ENCODE assay signal across 1 cellular context in the genomic region with DNA sequence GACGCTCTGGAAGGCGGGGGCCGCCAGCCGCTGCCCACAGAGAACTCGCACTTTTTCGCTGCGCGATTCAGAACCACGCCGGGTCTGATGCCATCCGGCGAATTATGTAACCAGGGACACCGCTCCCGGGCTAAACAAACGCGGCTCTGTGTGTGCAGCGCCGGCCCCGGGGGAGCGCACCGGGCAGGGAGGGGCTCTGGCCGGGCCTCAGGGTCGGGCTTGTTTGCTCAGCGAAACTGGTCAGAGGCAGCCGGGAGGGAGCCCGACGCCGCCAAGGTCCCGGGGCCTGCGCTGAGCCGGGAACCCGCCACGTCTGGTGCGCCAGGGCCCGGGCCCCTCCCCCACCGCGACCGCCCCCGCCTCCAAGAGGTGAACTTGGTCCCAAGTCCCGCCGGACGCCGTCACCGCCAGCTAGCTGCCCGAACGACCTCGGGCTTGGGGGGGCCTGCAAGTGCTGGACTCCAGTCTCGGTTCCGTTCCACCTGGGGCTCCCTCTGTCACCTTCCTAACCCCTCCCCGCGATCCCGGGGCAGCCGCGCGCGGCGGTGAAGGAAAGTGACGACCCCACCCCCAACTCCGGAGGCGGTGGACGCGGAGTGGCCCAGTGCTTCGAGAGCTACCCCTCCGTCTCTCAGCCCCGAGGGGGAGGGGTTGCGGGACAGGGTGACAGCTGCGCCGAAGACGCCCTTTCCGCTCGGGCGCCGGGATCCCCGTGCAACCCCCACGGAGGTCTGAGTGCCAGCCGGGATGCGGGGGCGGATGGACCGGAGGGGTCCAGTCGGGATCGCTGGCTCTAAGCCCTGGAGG.
TF ChIP-seq lines count a peak whose summit lies in the region.

No MANE protein-coding gene starts in this region.

TF ChIP-seq in HepG2, 621 proteins besides CTCF, POLR2A, EP300 and RAD21 (continued from another document and continues in another):
- TF ChIP-seq ZNF280D (CRISPR knock-in tag; IDR thresholded peaks at IDR 0.05) (peak; percentile 92), BRF2 (CRISPR knock-in tag; IDR thresholded peaks at IDR 0.05) (no peak), GPN1 (CRISPR knock-in tag; IDR thresholded peaks at IDR 0.05; ENCODE audit: borderline replicate concordance) (no peak), ZNF878 (CRISPR knock-in tag; IDR thresholded peaks at IDR 0.05) (no peak), RARG (CRISPR knock-in tag; IDR thresholded peaks at IDR 0.05; ENCODE audit: low read depth) (no peak), ZNF652 (CRISPR knock-in tag; IDR thresholded peaks at IDR 0.05; ENCODE audit: borderline replicate concordance, low read depth) (no peak), SMARCE1 (IDR thresholded peaks at IDR 0.05; ENCODE audit: borderline replicate concordance) (no peak), CCAR2 (optimal IDR thresholded peaks at IDR 0.05; ENCODE audit: low read depth, low read length) (no peak), NFYC (CRISPR knock-in tag; IDR thresholded peaks at IDR 0.05) (0 out of 2 replicates have a peak, but pooled peaks have one; percentile 16), CBX2 (IDR thresholded peaks at IDR 0.05; ENCODE audit: low read depth, low read length) (no peak), CBX2 (CRISPR knock-in tag; IDR thresholded peaks at IDR 0.05; ENCODE audit: low read depth) (no peak), NPAS2 (CRISPR knock-in tag; IDR thresholded peaks at IDR 0.05; ENCODE audit: borderline replicate concordance) (no peak), FIP1L1 (IDR thresholded peaks at IDR 0.05; ENCODE audit: borderline replicate concordance, insufficient read depth, low read depth, low read length) (no peak), MTA3 (CRISPR knock-in tag; IDR thresholded peaks at IDR 0.05) (no peak), ETS1 (CRISPR knock-in tag; IDR thresholded peaks at IDR 0.05) (peak; percentile 44; the same call in 1 of the 2 replicates), LBX2 (CRISPR knock-in tag; IDR thresholded peaks at IDR 0.05; ENCODE audit: borderline replicate concordance) (no peak), KMT2B (CRISPR knock-in tag; IDR thresholded peaks at IDR 0.05) (peak; percentile 41; the same call in 1 of the 2 replicates), ZSCAN25 (CRISPR knock-in tag; IDR thresholded peaks at IDR 0.05) (no peak), SNAI1 (CRISPR knock-in tag; IDR thresholded peaks at IDR 0.05; ENCODE audit: borderline replicate concordance) (0 out of 2 replicates have a peak, but pooled peaks have one; percentile 44), ZSCAN29 (CRISPR knock-in tag; conservative IDR thresholded peaks at IDR 0.05) (no peak), KAT8 (CRISPR knock-in tag; IDR thresholded peaks at IDR 0.05) (peak; percentile 70), ZNF18 (CRISPR knock-in tag; IDR thresholded peaks at IDR 0.05; ENCODE audit: insufficient replicate concordance) (peak; percentile 65), SRSF4 (IDR thresholded peaks at IDR 0.05; ENCODE audit: low read depth, low read length, poor library complexity, severe bottlenecking) (no peak), ZMYM3 (CRISPR knock-in tag; IDR thresholded peaks at IDR 0.05) (peak; percentile 40; the same call in 1 of the 2 replicates), NCOA1 (CRISPR knock-in tag; IDR thresholded peaks at IDR 0.05) (no peak), ZNF839 (CRISPR knock-in tag; IDR thresholded peaks at IDR 0.05; ENCODE audit: borderline replicate concordance) (no peak), RAD51 (IDR thresholded peaks at IDR 0.05; ENCODE audit: borderline replicate concordance) (no peak)
- TF ChIP-seq, protein P1, sequence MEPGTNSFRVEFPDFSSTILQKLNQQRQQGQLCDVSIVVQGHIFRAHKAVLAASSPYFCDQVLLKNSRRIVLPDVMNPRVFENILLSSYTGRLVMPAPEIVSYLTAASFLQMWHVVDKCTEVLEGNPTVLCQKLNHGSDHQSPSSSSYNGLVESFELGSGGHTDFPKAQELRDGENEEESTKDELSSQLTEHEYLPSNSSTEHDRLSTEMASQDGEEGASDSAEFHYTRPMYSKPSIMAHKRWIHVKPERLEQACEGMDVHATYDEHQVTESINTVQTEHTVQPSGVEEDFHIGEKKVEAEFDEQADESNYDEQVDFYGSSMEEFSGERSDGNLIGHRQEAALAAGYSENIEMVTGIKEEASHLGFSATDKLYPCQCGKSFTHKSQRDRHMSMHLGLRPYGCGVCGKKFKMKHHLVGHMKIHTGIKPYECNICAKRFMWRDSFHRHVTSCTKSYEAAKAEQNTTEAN (CRISPR knock-in tag; conservative IDR thresholded peaks at IDR 0.05), result no peak
- TF ChIP-seq, protein P2, sequence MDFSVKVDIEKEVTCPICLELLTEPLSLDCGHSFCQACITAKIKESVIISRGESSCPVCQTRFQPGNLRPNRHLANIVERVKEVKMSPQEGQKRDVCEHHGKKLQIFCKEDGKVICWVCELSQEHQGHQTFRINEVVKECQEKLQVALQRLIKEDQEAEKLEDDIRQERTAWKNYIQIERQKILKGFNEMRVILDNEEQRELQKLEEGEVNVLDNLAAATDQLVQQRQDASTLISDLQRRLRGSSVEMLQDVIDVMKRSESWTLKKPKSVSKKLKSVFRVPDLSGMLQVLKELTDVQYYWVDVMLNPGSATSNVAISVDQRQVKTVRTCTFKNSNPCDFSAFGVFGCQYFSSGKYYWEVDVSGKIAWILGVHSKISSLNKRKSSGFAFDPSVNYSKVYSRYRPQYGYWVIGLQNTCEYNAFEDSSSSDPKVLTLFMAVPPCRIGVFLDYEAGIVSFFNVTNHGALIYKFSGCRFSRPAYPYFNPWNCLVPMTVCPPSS (IDR thresholded peaks at IDR 0.05), result no peak
- TF ChIP-seq, protein P3, sequence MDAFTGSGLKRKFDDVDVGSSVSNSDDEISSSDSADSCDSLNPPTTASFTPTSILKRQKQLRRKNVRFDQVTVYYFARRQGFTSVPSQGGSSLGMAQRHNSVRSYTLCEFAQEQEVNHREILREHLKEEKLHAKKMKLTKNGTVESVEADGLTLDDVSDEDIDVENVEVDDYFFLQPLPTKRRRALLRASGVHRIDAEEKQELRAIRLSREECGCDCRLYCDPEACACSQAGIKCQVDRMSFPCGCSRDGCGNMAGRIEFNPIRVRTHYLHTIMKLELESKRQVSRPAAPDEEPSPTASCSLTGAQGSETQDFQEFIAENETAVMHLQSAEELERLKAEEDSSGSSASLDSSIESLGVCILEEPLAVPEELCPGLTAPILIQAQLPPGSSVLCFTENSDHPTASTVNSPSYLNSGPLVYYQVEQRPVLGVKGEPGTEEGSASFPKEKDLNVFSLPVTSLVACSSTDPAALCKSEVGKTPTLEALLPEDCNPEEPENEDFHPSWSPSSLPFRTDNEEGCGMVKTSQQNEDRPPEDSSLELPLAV (CRISPR knock-in tag; conservative IDR thresholded peaks at IDR 0.05; ENCODE audit: low read depth), result 0 out of 2 replicates have a peak, but pooled peaks have one; percentile 79
- TF ChIP-seq, protein P4, sequence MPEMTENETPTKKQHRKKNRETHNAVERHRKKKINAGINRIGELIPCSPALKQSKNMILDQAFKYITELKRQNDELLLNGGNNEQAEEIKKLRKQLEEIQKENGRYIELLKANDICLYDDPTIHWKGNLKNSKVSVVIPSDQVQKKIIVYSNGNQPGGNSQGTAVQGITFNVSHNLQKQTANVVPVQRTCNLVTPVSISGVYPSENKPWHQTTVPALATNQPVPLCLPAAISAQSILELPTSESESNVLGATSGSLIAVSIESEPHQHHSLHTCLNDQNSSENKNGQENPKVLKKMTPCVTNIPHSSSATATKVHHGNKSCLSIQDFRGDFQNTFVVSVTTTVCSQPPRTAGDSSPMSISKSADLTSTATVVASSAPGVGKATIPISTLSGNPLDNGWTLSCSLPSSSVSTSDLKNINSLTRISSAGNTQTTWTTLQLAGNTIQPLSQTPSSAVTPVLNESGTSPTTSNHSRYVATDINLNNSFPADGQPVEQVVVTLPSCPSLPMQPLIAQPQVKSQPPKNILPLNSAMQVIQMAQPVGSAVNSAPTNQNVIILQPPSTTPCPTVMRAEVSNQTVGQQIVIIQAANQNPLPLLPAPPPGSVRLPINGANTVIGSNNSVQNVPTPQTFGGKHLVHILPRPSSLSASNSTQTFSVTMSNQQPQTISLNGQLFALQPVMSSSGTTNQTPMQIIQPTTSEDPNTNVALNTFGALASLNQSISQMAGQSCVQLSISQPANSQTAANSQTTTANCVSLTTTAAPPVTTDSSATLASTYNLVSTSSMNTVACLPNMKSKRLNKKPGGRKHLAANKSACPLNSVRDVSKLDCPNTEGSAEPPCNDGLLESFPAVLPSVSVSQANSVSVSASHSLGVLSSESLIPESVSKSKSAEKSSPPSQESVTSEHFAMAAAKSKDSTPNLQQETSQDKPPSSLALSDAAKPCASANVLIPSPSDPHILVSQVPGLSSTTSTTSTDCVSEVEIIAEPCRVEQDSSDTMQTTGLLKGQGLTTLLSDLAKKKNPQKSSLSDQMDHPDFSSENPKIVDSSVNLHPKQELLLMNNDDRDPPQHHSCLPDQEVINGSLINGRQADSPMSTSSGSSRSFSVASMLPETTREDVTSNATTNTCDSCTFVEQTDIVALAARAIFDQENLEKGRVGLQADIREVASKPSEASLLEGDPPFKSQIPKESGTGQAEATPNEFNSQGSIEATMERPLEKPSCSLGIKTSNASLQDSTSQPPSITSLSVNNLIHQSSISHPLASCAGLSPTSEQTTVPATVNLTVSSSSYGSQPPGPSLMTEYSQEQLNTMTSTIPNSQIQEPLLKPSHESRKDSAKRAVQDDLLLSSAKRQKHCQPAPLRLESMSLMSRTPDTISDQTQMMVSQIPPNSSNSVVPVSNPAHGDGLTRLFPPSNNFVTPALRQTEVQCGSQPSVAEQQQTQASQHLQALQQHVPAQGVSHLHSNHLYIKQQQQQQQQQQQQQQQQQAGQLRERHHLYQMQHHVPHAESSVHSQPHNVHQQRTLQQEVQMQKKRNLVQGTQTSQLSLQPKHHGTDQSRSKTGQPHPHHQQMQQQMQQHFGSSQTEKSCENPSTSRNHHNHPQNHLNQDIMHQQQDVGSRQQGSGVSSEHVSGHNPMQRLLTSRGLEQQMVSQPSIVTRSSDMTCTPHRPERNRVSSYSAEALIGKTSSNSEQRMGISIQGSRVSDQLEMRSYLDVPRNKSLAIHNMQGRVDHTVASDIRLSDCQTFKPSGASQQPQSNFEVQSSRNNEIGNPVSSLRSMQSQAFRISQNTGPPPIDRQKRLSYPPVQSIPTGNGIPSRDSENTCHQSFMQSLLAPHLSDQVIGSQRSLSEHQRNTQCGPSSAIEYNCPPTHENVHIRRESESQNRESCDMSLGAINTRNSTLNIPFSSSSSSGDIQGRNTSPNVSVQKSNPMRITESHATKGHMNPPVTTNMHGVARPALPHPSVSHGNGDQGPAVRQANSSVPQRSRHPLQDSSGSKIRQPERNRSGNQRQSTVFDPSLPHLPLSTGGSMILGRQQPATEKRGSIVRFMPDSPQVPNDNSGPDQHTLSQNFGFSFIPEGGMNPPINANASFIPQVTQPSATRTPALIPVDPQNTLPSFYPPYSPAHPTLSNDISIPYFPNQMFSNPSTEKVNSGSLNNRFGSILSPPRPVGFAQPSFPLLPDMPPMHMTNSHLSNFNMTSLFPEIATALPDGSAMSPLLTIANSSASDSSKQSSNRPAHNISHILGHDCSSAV (CRISPR knock-in tag; IDR thresholded peaks at IDR 0.05; ENCODE audit: borderline replicate concordance), result no peak
